ENCODE assay signal across 8 cellular contexts in genomic region chr11:33735426-33736147, GRCh38. TPM values are rescaled to one million over a fixed set of nuclear protein-coding genes. Genes with fewer than 3 reads are reported as not detected.
DNase-seq lines count a peak whose midpoint lies in the region; ATAC-seq, FAIRE-seq and TF ChIP-seq lines count a peak whose summit lies in the region.

No MANE protein-coding gene starts in this region.

- FAIRE-seq in urothelium cell line (lab: Jason Lieb, UNC) = no peak

- H3K9me3 Mint-ChIP-seq in CD4-positive, CD25-positive, alpha-beta regulatory T cell = no peaks in the 10 kb centered on the region

- 0 to 1% (median 1%) methylated on average over 46 to 50 of the region's 50 CpGs for WGBS in spleen, 5 donors

- H3K27ac Mint-ChIP-seq in CD4-positive, CD25-positive, alpha-beta regulatory T cell = peak overlapping the region; percentile 83 to 96 (median 87)

- peak overlapping the region; percentile 94 to 99 (median 96) for H3K4me3 Mint-ChIP-seq in CD4-positive, CD25-positive, alpha-beta regulatory T cell

- peak; percentile 34 to 84 (median 50) for DNase-seq in CD4-positive, CD25-positive, alpha-beta regulatory T cell
- DNase-seq in SJSA1 (ENCODE audit: low read depth in 1 of 2, low spot score in 2 of 2) = peak in 1 of 2 experiments; percentile 21
- peak; percentile 33 for DNase-seq in astrocyte of the spinal cord (ENCODE audit: low read depth, low spot score)
- peak; percentile 30 for DNase-seq in iPS-NIHi11 (ENCODE audit: low spot score)
- DNase-seq in spleen = peak; percentile 81
- DNase-seq in urothelium cell line (ENCODE audit: low spot score) = no peak

- intact Hi-C loops in spleen (cut with DNase I; ENCODE audit: low total_unique reads) = no loop called here

- no peaks in the 10 kb centered on the region for H3K27me3 Mint-ChIP-seq in CD4-positive, CD25-positive, alpha-beta regulatory T cell

- peaks cover 16 to 49% (median 34%) of the 10 kb centered on the region in 4 donors for H3K4me1 Mint-ChIP-seq in CD4-positive, CD25-positive, alpha-beta regulatory T cell

- in situ Hi-C loops in astrocyte of the spinal cord (cut with HindIII; ENCODE audit: low sequenced_read_pairs) = no loop called here

- no peak for TF ChIP-seq POLR2A in spleen (IDR thresholded peaks at IDR 0.05)

- H3K27ac ChIP-seq in CD4-positive, CD25-positive, alpha-beta regulatory T cell (ENCODE audit: insufficient read depth, low read length, poor library complexity, severe bottlenecking) = peak overlapping the region; percentile 76
- H3K27ac ChIP-seq in SJSA1 (peak overlapping the region; percentile 91), spleen (peak overlapping the region; percentile 61 to 93 (median 89))

- H3K9me3 ChIP-seq in CD4-positive, CD25-positive, alpha-beta regulatory T cell (ENCODE audit: control insufficient read depth in 2 of 2, low read length in 2 of 2) = no peaks in the 10 kb centered on the region
- peaks cover 5% of the 10 kb centered on the region; the same call in 1 of the 2 replicates for H3K9me3 ChIP-seq in SJSA1 (replicated peaks)
- H3K9me3 ChIP-seq in spleen = no peaks in the 10 kb centered on the region

- peak; percentile 3 for TF ChIP-seq CTCF in astrocyte of the spinal cord (IDR thresholded peaks at IDR 0.05; ENCODE audit: low read depth, low read length)
- TF ChIP-seq CTCF in spleen (IDR thresholded peaks at IDR 0.05 in 8 of 11, conservative IDR thresholded peaks at IDR 0.05 in 3 of 11) = peak in 4 of 11 experiments; percentile 9 to 26 (median 18)

- peaks cover 20% of the 10 kb centered on the region for H3K4me1 ChIP-seq in CD4-positive, CD25-positive, alpha-beta regulatory T cell (ENCODE audit: control insufficient read depth, insufficient read depth, low read length, poor library complexity, severe bottlenecking)
- H3K4me1 ChIP-seq in SJSA1 (replicated peaks) (peaks cover 50% of the 10 kb centered on the region), spleen (peaks cover 15 to 65% (median 41%) of the 10 kb centered on the region in 6 donors)

- H3K36me3 Mint-ChIP-seq in CD4-positive, CD25-positive, alpha-beta regulatory T cell = peaks cover 5% of the 10 kb centered on the region

- no peaks in the 10 kb centered on the region for H3K27me3 ChIP-seq in CD4-positive, CD25-positive, alpha-beta regulatory T cell (ENCODE audit: control insufficient read depth, insufficient read depth, low read length)
- H3K27me3 ChIP-seq in SJSA1 (replicated peaks) (no peaks in the 10 kb centered on the region), spleen (replicated peaks in 1 of 7) (no peaks in the 10 kb centered on the region)

- peak; percentile 37 to 51 for ATAC-seq in CD4-positive, CD25-positive, alpha-beta regulatory T cell (ENCODE audit: low read depth in 2 of 2)
- ATAC-seq in GM19372 (IDR thresholded peaks at IDR 0.05; ENCODE audit: low read depth, unreplicated experiment) (peak; percentile 42), HG03432 (IDR thresholded peaks at IDR 0.05; ENCODE audit: unreplicated experiment) (peak; percentile 61)

- no peaks in the 10 kb centered on the region for H3K36me3 ChIP-seq in CD4-positive, CD25-positive, alpha-beta regulatory T cell (ENCODE audit: control insufficient read depth, insufficient read depth, low read length)
- H3K36me3 ChIP-seq in SJSA1 = peaks cover 53% of the 10 kb centered on the region
- H3K36me3 ChIP-seq in spleen = peaks cover 0 to 8% (median 0%) of the 10 kb centered on the region in 6 donors

- H3K4me3 ChIP-seq in CD4-positive, CD25-positive, alpha-beta regulatory T cell (ENCODE audit: low read depth, low read length) = peak overlapping the region; percentile 97
- H3K4me3 ChIP-seq in SJSA1 (peak overlapping the region; percentile 87), astrocyte of the spinal cord (ENCODE audit: low read depth, low read length) (peak overlapping the region; percentile 87), spleen (peak overlapping the region; percentile 63 to 87 (median 82))

RNA-seq across cellular contexts. Expression of gene CD59, which starts 0.6 kb away (rescaled TPM):
- total RNA-seq in CD4-positive, CD25-positive, alpha-beta regulatory T cell = 80.3 TPM
- polyA plus RNA-seq in CD4-positive, CD25-positive, alpha-beta regulatory T cell = 100 to 1,000 TPM; 180 to 388 (median 223) TPM
- 445 and 468 TPM in 2 replicates for total RNA-seq in SJSA1 (2014; rRNA removed; shearing (Covaris generic))
- total RNA-seq in spleen = 100 to 1,000 TPM; 163 to 281 (median 213) TPM
- 10 to 100 TPM; 21.6 to 62.1 (median 57.9) TPM for polyA plus RNA-seq in spleen

RNA-seq across cellular contexts. Expression of gene C11orf91, which starts 35.0 kb away (rescaled TPM):
- not detected for total RNA-seq in CD4-positive, CD25-positive, alpha-beta regulatory T cell
- polyA plus RNA-seq in CD4-positive, CD25-positive, alpha-beta regulatory T cell = not detected
- not detected in 2 replicates for total RNA-seq in SJSA1 (2014; rRNA removed; shearing (Covaris generic))
- total RNA-seq in spleen = under 1 TPM in 1 of 7 donors, not detected in 6; 0.85 TPM
- polyA plus RNA-seq in spleen = not detected

RNA-seq across cellular contexts. Expression of gene FBXO3, which starts 38.7 kb away (rescaled TPM):
- total RNA-seq in CD4-positive, CD25-positive, alpha-beta regulatory T cell = 56.7 TPM
- 10 to 100 TPM; 48.6 to 57.5 (median 55.7) TPM for polyA plus RNA-seq in CD4-positive, CD25-positive, alpha-beta regulatory T cell
- 31.9 and 46.2 TPM in 2 replicates for total RNA-seq in SJSA1 (2014; rRNA removed; shearing (Covaris generic))
- 10 to 100 TPM; 26.5 to 58.3 (median 32.8) TPM for total RNA-seq in spleen
- polyA plus RNA-seq in spleen = 10 to 100 TPM; 15.6 to 18.2 (median 15.9) TPM
